In the genomic region with DNA sequence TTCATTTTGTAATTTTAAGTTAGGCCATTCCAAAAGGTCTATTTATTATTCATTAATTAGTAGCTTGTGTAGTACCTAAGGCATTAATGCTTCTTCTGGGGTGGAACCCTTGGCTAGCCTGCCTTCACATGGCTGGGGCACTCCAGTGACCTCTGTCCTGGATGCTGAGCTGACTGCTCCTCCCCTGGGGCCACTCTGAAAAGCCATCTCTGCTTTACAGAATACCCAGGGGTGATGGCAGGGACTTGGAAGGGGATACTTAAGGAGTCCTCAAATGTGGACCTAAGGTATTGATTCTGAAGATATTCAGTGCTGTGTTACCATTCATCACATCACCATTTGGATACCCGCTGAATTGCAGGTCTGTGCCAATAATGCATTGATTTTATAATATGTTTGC, we compare ENCODE assay signal across 1 cellular context.
TF ChIP-seq lines count a peak whose summit lies in the region.

No MANE protein-coding gene starts in this region.

TF ChIP-seq in HCT116, 20 proteins besides CTCF, POLR2A, EP300 and RAD21:
- TF ChIP-seq, protein P1, sequence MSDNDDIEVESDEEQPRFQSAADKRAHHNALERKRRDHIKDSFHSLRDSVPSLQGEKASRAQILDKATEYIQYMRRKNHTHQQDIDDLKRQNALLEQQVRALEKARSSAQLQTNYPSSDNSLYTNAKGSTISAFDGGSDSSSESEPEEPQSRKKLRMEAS (IDR thresholded peaks at IDR 0.05): no peak
- no peak for TF ChIP-seq EGR1 (IDR thresholded peaks at IDR 0.05; ENCODE audit: low read depth)
- TF ChIP-seq EZH2phosphoT487 (IDR thresholded peaks at IDR 0.05; ENCODE audit: borderline replicate concordance): no peak
- TF ChIP-seq SRF (IDR thresholded peaks at IDR 0.05; ENCODE audit: low read depth): no peak
- no peak for TF ChIP-seq JUND (IDR thresholded peaks at IDR 0.05)
- no peak for TF ChIP-seq ELF1 (IDR thresholded peaks at IDR 0.05; ENCODE audit: borderline replicate concordance, low read depth)
- TF ChIP-seq SIN3A (IDR thresholded peaks at IDR 0.05; ENCODE audit: low read depth): no peak
- no peak for TF ChIP-seq FOSL1 (IDR thresholded peaks at IDR 0.05; ENCODE audit: low read depth)
- no peak for TF ChIP-seq YY1 (IDR thresholded peaks at IDR 0.05; ENCODE audit: extremely low read depth, insufficient replicate concordance, low read depth, low read length)
- no peak for TF ChIP-seq ZFX (IDR thresholded peaks at IDR 0.05)
- TF ChIP-seq EZH2 (IDR thresholded peaks at IDR 0.05): no peak
- no peak for TF ChIP-seq TCF7L2 (IDR thresholded peaks at IDR 0.05; ENCODE audit: borderline replicate concordance, extremely low read depth, insufficient read depth, insufficient read length)
- no peak for TF ChIP-seq CEBPB (IDR thresholded peaks at IDR 0.05; ENCODE audit: low read depth)
- TF ChIP-seq, protein P2, sequence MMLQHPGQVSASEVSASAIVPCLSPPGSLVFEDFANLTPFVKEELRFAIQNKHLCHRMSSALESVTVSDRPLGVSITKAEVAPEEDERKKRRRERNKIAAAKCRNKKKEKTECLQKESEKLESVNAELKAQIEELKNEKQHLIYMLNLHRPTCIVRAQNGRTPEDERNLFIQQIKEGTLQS (IDR thresholded peaks at IDR 0.05): no peak
